12 cellular contexts compared by ENCODE assay signal in genomic region chr6:72382602-72383529, GRCh38.
DNase-seq lines count a peak whose midpoint lies in the region; ATAC-seq, FAIRE-seq and TF ChIP-seq lines count a peak whose summit lies in the region.
"Had no signal": no experiment of that assay in that cellular context is flagged by ENCODE, and none has a peak within 500 bp of the region (broad histone marks: within the 10 kb centered on the region; RNA-seq: fewer than 3 reads in every experiment).

No MANE protein-coding gene starts in this region.

- H3K4me3 Mint-ChIP-seq in mesothelial cell of epicardium = no peak overlapping the region
- no peak overlapping the region for H3K4me3 Mint-ChIP-seq in activated CD8-positive, alpha-beta T cell treated with anti-CD3 and anti-CD28 coated beads for 36 hours
- H3K4me3 Mint-ChIP-seq: immature natural killer cell had no signal

- CTCF ChIA-PET in activated CD8-positive, alpha-beta T cell treated with anti-CD3 and anti-CD28 coated beads for 36 hours (lab: Charles Lee) = no interaction called here

- TF ChIP-seq CTCF in mesothelial cell of epicardium (IDR thresholded peaks at IDR 0.05; ENCODE audit: unreplicated experiment) (no peak), vagina (IDR thresholded peaks at IDR 0.05) (no peak)
- no peak for TF ChIP-seq CTCF in activated CD8-positive, alpha-beta T cell treated with anti-CD3 and anti-CD28 coated beads for 36 hours (IDR thresholded peaks at IDR 0.05)

- no peak overlapping the region for H3K27ac Mint-ChIP-seq in mesothelial cell of epicardium
- no peak overlapping the region for H3K27ac Mint-ChIP-seq in activated CD8-positive, alpha-beta T cell treated with anti-CD3 and anti-CD28 coated beads for 36 hours
- H3K27ac Mint-ChIP-seq: immature natural killer cell had no signal

- in situ Hi-C loops in G401 (cut with HindIII; ENCODE audit: low sequenced_read_pairs) = no loop called here

- no peaks in the 10 kb centered on the region for H3K4me1 Mint-ChIP-seq in mesothelial cell of epicardium
- no peaks in the 10 kb centered on the region for H3K4me1 Mint-ChIP-seq in activated CD8-positive, alpha-beta T cell treated with anti-CD3 and anti-CD28 coated beads for 36 hours (ENCODE audit: low read depth)
- H3K4me1 Mint-ChIP-seq: immature natural killer cell had no signal

- no peaks in the 10 kb centered on the region for H3K9me3 ChIP-seq in vagina

- no peak overlapping the region for H3K27ac ChIP-seq in vagina
- H3K27ac ChIP-seq: RWPE1 had no signal

- peak; percentile 77 for FAIRE-seq in GM12892 (lab: Jason Lieb, UNC)

- intact Hi-C loops in activated CD8-positive, alpha-beta T cell treated with anti-CD3 and anti-CD28 coated beads for 36 hours (cut with micrococcal nuclease) = no loop called here
- intact Hi-C loops in vagina (cut with DNase I) = no loop called here

- H3K27me3 Mint-ChIP-seq in mesothelial cell of epicardium (ENCODE audit: low read depth) = peaks cover 8% of the 10 kb centered on the region
- H3K27me3 Mint-ChIP-seq in activated CD8-positive, alpha-beta T cell treated with anti-CD3 and anti-CD28 coated beads for 36 hours = peaks cover 7% of the 10 kb centered on the region

- no peaks in the 10 kb centered on the region for H3K36me3 ChIP-seq in vagina

- peak; percentile 5 for DNase-seq in GM12892 (ENCODE audit: insufficient read length)
- peak; percentile 35 for DNase-seq in MV-4-11 (lab: John Stamatoyannopoulos, UW)
- no peak for DNase-seq in mesothelial cell of epicardium (ENCODE audit: low spot score in 2 of 2, unreplicated experiment in 2 of 2)
- DNase-seq in G401 (ENCODE audit: low spot score) = no peak
- DNase-seq in activated CD8-positive, alpha-beta T cell treated with anti-CD3 and anti-CD28 coated beads for 36 hours = no peak
- DNase-seq in vagina (ENCODE audit: extremely low spot score in 2 of 2) = no peak
- DNase-seq: AML-193, immature natural killer cell, occipital lobe had no signal

- H3K9me3 Mint-ChIP-seq in mesothelial cell of epicardium = peaks cover 4% of the 10 kb centered on the region
- H3K9me3 Mint-ChIP-seq in activated CD8-positive, alpha-beta T cell treated with anti-CD3 and anti-CD28 coated beads for 36 hours = no peaks in the 10 kb centered on the region

- POLR2A ChIA-PET in activated CD8-positive, alpha-beta T cell treated with anti-CD3 and anti-CD28 coated beads for 36 hours (lab: Charles Lee) = no interaction called here

- ATAC-seq in GM19455 (IDR thresholded peaks at IDR 0.05; ENCODE audit: unreplicated experiment) (peak; percentile 98), HG02943 (IDR thresholded peaks at IDR 0.05; ENCODE audit: low read depth, unreplicated experiment) (peak; percentile 98)
- ATAC-seq in activated CD8-positive, alpha-beta T cell treated with anti-CD3 and anti-CD28 coated beads for 36 hours = no peak

- TF ChIP-seq POLR2A in GM12892 (IDR thresholded peaks at IDR 0.05; ENCODE audit: low read depth, low read length) (no peak), vagina (IDR thresholded peaks at IDR 0.05) (no peak)

- no peaks in the 10 kb centered on the region for H3K4me1 ChIP-seq in vagina

- no peaks in the 10 kb centered on the region for H3K27me3 ChIP-seq in vagina

- H3K4me3 ChIP-seq in vagina = no peak overlapping the region

- H3K36me3 Mint-ChIP-seq in mesothelial cell of epicardium = no peaks in the 10 kb centered on the region
- no peaks in the 10 kb centered on the region for H3K36me3 Mint-ChIP-seq in activated CD8-positive, alpha-beta T cell treated with anti-CD3 and anti-CD28 coated beads for 36 hours (ENCODE audit: low read depth)
- H3K36me3 Mint-ChIP-seq: immature natural killer cell had no signal

Comparison
In these comparisons a context has a peak if more than half of its experiments do, and no peak if none do; other contexts are left out.
1. DNase-seq: peak in GM12892 (single experiment) and MV-4-11 (single experiment); none in mesothelial cell of epicardium (0 of 2), G401 (single experiment), activated CD8-positive, alpha-beta T cell treated with anti-CD3 and anti-CD28 coated beads for 36 hours (single experiment) and vagina (0 of 2).